In genomic region chr12:49232940-49233841, GRCh38 we compare ENCODE assay signal across 8 cellular contexts. TPM values are rescaled to one million over a fixed set of nuclear protein-coding genes. Genes with fewer than 3 reads are reported as not detected.
DNase-seq lines count a peak whose midpoint lies in the region; ATAC-seq and TF ChIP-seq lines count a peak whose summit lies in the region.

No MANE protein-coding gene starts in this region.

- TF ChIP-seq POLR2A in uterus (IDR thresholded peaks at IDR 0.05): no peak

- intact Hi-C loops in MCF 10A (cut with micrococcal nuclease) (no loop called here), mammary epithelial cell (cut with micrococcal nuclease) (no loop called here), uterus (cut with DNase I; ENCODE audit: low total_unique reads) (loop anchor here (10.0 kb wide), 2 partner anchors 48 to 98 kb away; partner anchors contain the start of genes TUBA1A and TUBA1B)

- BruUV-seq in MCF 10A (replicated peaks; lab: Mats Ljungman, UMichigan) (no TSS peak), mammary epithelial cell (replicated peaks; lab: Mats Ljungman, UMichigan) (no TSS peak)

- H4K20me1 ChIP-seq in mammary epithelial cell (ENCODE audit: insufficient read depth, low read length): no peaks in the 10 kb centered on the region

- no peak overlapping the region for H2AFZ ChIP-seq in mammary epithelial cell (ENCODE audit: low read depth, low read length)

- H3K4me1 Mint-ChIP-seq in MCF 10A (ENCODE audit: insufficient read depth, unreplicated experiment): peaks cover 5% of the 10 kb centered on the region
- peaks cover 3 to 4% of the 10 kb centered on the region in 2 donors for H3K4me1 Mint-ChIP-seq in effector memory CD8-positive, alpha-beta T cell (ENCODE audit: low read depth in 2 of 2)

- no peaks in the 10 kb centered on the region for H3K4me1 ChIP-seq in mammary epithelial cell (ENCODE audit: insufficient read depth, low read length)
- H3K4me1 ChIP-seq in NT2/D1 (ENCODE audit: insufficient read depth, insufficient read length): peaks cover 6% of the 10 kb centered on the region
- peaks cover 7 to 8% of the 10 kb centered on the region in 2 donors for H3K4me1 ChIP-seq in uterus

- CTCF ChIA-PET in MCF 10A (lab: Yijun Ruan, JAX) (interaction anchor here (0.6 to 5.8 kb wide), 10 partner anchors 10 to 166 kb away, joined by 3 to 30 read pairs (median 4); partner anchors contain the start of gene TUBA1B), mammary epithelial cell (lab: Charles Lee; ENCODE audit: low non-redundant PET) (no interaction called here)

- ATAC-seq in effector memory CD8-positive, alpha-beta T cell (replicated peaks): no peak
- ATAC-seq in GM18519 (IDR thresholded peaks at IDR 0.05; ENCODE audit: low FRiP score, unreplicated experiment): no peak

- TF ChIP-seq CTCF in MCF 10A (IDR thresholded peaks at IDR 0.05; ENCODE audit: unreplicated experiment) (no peak), mammary epithelial cell (conservative IDR thresholded peaks at IDR 0.05 in 1 of 2, IDR thresholded peaks at IDR 0.05 in 1 of 2; ENCODE audit: extremely low read depth in 1 of 2, insufficient read depth in 1 of 2, low read depth in 1 of 2, low read length in 2 of 2) (no peak), uterus (IDR thresholded peaks at IDR 0.05) (peak in 1 of 4 experiments; percentile 43)

- POLR2A ChIA-PET in MCF 10A (lab: Yijun Ruan, JAX): interaction anchor here (0.7 to 3.0 kb wide), 8 partner anchors 10 to 516 kb away, joined by 3 to 38 read pairs (median 6); partner anchors contain the start of genes SPATS2 and TUBA1B

- no peaks in the 10 kb centered on the region for H3K27me3 Mint-ChIP-seq in MCF 10A (ENCODE audit: insufficient read depth, unreplicated experiment)
- no peaks in the 10 kb centered on the region for H3K27me3 Mint-ChIP-seq in effector memory CD8-positive, alpha-beta T cell

- H3K4me3 ChIP-seq in mammary epithelial cell (replicated peaks in 1 of 3; ENCODE audit: insufficient read depth in 1 of 3, low read depth in 2 of 3, low read length in 3 of 3) (no peak overlapping the region), NT2/D1 (ENCODE audit: insufficient read length, low read depth) (no peak overlapping the region), uterus (peak overlapping the region in 1 of 2 donors; percentile 1)

- WGBS in mammary epithelial cell (ENCODE audit: low coverage, missing lambda C conversion rate): 92% methylated on average over 17 of the region's 25 CpGs

- no peaks in the 10 kb centered on the region for H3K27me3 ChIP-seq in mammary epithelial cell (ENCODE audit: insufficient read depth, low read length)
- peaks cover 5% of the 10 kb centered on the region for H3K27me3 ChIP-seq in NT2/D1 (ENCODE audit: insufficient read depth, insufficient read length)
- H3K27me3 ChIP-seq in uterus: no peaks in the 10 kb centered on the region

- H3K36me3 ChIP-seq in mammary epithelial cell (ENCODE audit: insufficient read depth, low read length) (no peaks in the 10 kb centered on the region), NT2/D1 (ENCODE audit: insufficient read depth, insufficient read length, low read length) (no peaks in the 10 kb centered on the region), uterus (no peaks in the 10 kb centered on the region)

- H3K36me3 Mint-ChIP-seq in MCF 10A (ENCODE audit: insufficient read depth, unreplicated experiment): no peaks in the 10 kb centered on the region
- peaks cover 12% of the 10 kb centered on the region for H3K36me3 Mint-ChIP-seq in effector memory CD8-positive, alpha-beta T cell (ENCODE audit: insufficient read depth)

- DNase-seq in MCF 10A (ENCODE audit: unreplicated experiment) (no peak), mammary epithelial cell (no peak), NT2/D1 (ENCODE audit: low read depth, low spot score) (no peak), mucosa of gallbladder (ENCODE audit: low spot score) (peak; percentile 38), uterus (peak; percentile 61), DMS53 (lab: John Stamatoyannopoulos, UW) (no peak)
- DNase-seq in effector memory CD8-positive, alpha-beta T cell: no peak

- no peak overlapping the region for H3K27ac Mint-ChIP-seq in MCF 10A (ENCODE audit: low read depth, unreplicated experiment)
- peak overlapping the region in 1 of 2 donors; percentile 87 for H3K27ac Mint-ChIP-seq in effector memory CD8-positive, alpha-beta T cell

- no peaks in the 10 kb centered on the region for H3K9me3 Mint-ChIP-seq in MCF 10A (ENCODE audit: unreplicated experiment)
- no peaks in the 10 kb centered on the region for H3K9me3 Mint-ChIP-seq in effector memory CD8-positive, alpha-beta T cell

- in situ Hi-C loops in mammary epithelial cell (cut with MboI; ENCODE audit: low sequenced_read_pairs in 2 of 2): loop anchor here in 1 of 2 donors (10.0 kb wide), 1 partner anchor 168 kb away; the partner anchor contains the start of genes KMT2D and RHEBL1

- no peak overlapping the region for H3K27ac ChIP-seq in mammary epithelial cell (ENCODE audit: insufficient read depth, low read depth, low read length)
- peak overlapping the region; percentile 87 to 98 for H3K27ac ChIP-seq in uterus

- no peak overlapping the region for H3K9ac ChIP-seq in mammary epithelial cell (ENCODE audit: insufficient read depth, low read length)
- H3K9ac ChIP-seq in NT2/D1 (ENCODE audit: insufficient read length, low read depth): peak overlapping the region; percentile 63

- dilution Hi-C loops in mammary epithelial cell (cut with HindIII; ENCODE audit: low sequenced_read_pairs): loop anchor here (10.0 kb wide), 1 partner anchor 168 kb away; the partner anchor contains the start of genes KMT2D and RHEBL1

- H3K9me3 ChIP-seq in mammary epithelial cell (replicated peaks; ENCODE audit: insufficient read depth, low read length) (no peaks in the 10 kb centered on the region), NT2/D1 (ENCODE audit: insufficient read depth, low read length) (no peaks in the 10 kb centered on the region), uterus (no peaks in the 10 kb centered on the region)

- no peaks in the 10 kb centered on the region for H3K79me2 ChIP-seq in mammary epithelial cell (ENCODE audit: insufficient read depth, low read length)

- peak overlapping the region; percentile 32 for H3K4me3 Mint-ChIP-seq in MCF 10A (ENCODE audit: unreplicated experiment)
- peak overlapping the region; percentile 45 to 58 for H3K4me3 Mint-ChIP-seq in effector memory CD8-positive, alpha-beta T cell

- H3K4me2 ChIP-seq in mammary epithelial cell (ENCODE audit: insufficient read depth, low read depth, low read length): no peak overlapping the region

RNA-seq across cellular contexts. Expression of gene TUBA1C, which starts 31.7 kb away (rescaled TPM):
- 253 and 303 TPM in 2 replicates for total RNA-seq in MCF 10A (2022)
- 100 to 1,000 TPM; 455 to 532 TPM for total RNA-seq in mammary epithelial cell
- 3,239 TPM for polyA plus RNA-seq in mammary epithelial cell
- 2,445 TPM for polyA minus RNA-seq in mammary epithelial cell
- total RNA-seq in mucosa of gallbladder: 99.4 TPM
- total RNA-seq in uterus: 10 to 100 TPM; 30.7 to 90.0 (median 74.6) TPM

RNA-seq across cellular contexts. Expression of gene TUBA1A, which starts 44.3 kb away (rescaled TPM):
- total RNA-seq in MCF 10A (2022): 9.8 and 10.4 TPM in 2 replicates
- total RNA-seq in mammary epithelial cell: 100 to 1,000 TPM; 194 to 540 TPM
- polyA plus RNA-seq in mammary epithelial cell: 680 TPM
- polyA minus RNA-seq in mammary epithelial cell: 1,013 TPM
- total RNA-seq in mucosa of gallbladder: 155 TPM
- total RNA-seq in uterus: 100 to 1,000 TPM; 241 to 900 (median 352) TPM

Comparison
In these comparisons a context has a peak if more than half of its experiments do, and no peak if none do; other contexts are left out.
1. RNA of gene TUBA1A, which starts 44.3 kb away (total RNA-seq): 194 to 540 TPM in mammary epithelial cell, 241 to 900 TPM in uterus and 155 TPM in mucosa of gallbladder (single experiment); 9.8 to 10.4 TPM in MCF 10A; every median in the first group is over 10 times any median in the second.
2. DNase-seq: peak in mucosa of gallbladder (single experiment) and uterus (2 of 2); none in MCF 10A (single experiment), mammary epithelial cell (single experiment), NT2/D1 (single experiment), effector memory CD8-positive, alpha-beta T cell (0 of 3) and DMS53 (single experiment).